ENCODE assay signal across 1 cellular context in genomic region chr17:59892251-59892848, GRCh38.
TF ChIP-seq lines count a peak whose summit lies in the region.

No MANE protein-coding gene starts in this region.

TF ChIP-seq in GM12878, 131 proteins besides CTCF, POLR2A, EP300 and RAD21 (continued from another document):
- TF ChIP-seq TAF1 (IDR thresholded peaks at IDR 0.05; ENCODE audit: borderline replicate concordance, low read depth, low read length), result no peak
- TF ChIP-seq BCLAF1 (IDR thresholded peaks at IDR 0.05), result 0 out of 2 replicates have a peak, but pooled peaks have one; percentile 20
- TF ChIP-seq BHLHE40 (IDR thresholded peaks at IDR 0.05; ENCODE audit: borderline replicate concordance in 1 of 2, low read depth in 2 of 2, low read length in 1 of 2), result no peak
- 0 out of 2 replicates have a peak, but pooled peaks have one; percentile 6 for TF ChIP-seq CBFB (IDR thresholded peaks at IDR 0.05; ENCODE audit: low read depth)
- peak; percentile 40; the same call in 1 of the 2 replicates for TF ChIP-seq LARP7 (IDR thresholded peaks at IDR 0.05)
- no peak for TF ChIP-seq TCF7 (IDR thresholded peaks at IDR 0.05; ENCODE audit: borderline replicate concordance)
- TF ChIP-seq EED (IDR thresholded peaks at IDR 0.05; ENCODE audit: low read depth), result no peak
- no peak for TF ChIP-seq SP1 (IDR thresholded peaks at IDR 0.05; ENCODE audit: low read depth, low read length)
- TF ChIP-seq RUNX3 (IDR thresholded peaks at IDR 0.05; ENCODE audit: low read length), result no peak
- peak; percentile 7; the same call in 1 of the 2 replicates for TF ChIP-seq MXI1 (IDR thresholded peaks at IDR 0.05; ENCODE audit: low read depth, low read length)
- TF ChIP-seq PML (IDR thresholded peaks at IDR 0.05; ENCODE audit: low read length), result no peak
